Comparison of ENCODE assay signal across 1 cellular context in genomic region chr3:127428344-127429001, GRCh38.
TF ChIP-seq lines count a peak whose summit lies in the region.

No MANE protein-coding gene starts in this region.

TF ChIP-seq in GM23338, 12 proteins besides CTCF, POLR2A, EP300 and RAD21 (continued from another document):
- TF ChIP-seq ZNF462 (CRISPR knock-in tag; IDR thresholded peaks at IDR 0.05): no peak
- TF ChIP-seq NANOG (IDR thresholded peaks at IDR 0.05; ENCODE audit: borderline replicate concordance): no peak
